In the genomic region with DNA sequence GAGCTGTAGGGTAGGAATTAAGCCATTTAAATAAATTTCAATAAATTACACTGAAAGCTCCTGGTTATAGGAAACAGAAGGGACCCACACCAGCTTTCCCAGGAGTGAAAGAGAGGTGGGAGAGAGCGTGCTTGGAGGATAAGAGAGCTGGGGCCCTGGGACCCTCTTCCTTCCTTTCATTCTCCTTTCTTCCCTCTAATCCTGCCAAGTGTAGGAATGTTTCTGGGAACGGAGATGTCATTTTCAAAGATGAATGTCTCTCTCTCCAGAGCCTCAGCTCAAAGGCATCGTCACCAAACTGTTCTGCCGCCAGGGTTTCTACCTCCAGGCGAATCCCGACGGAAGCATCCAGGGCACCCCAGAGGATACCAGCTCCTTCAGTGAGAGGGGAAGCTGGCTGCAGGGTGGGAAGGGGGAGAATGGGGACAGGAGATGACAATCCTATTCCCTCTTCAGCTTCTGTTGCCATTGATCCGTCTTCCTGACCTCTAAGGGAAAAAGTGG, we compare ENCODE assay signal across 11 cellular contexts. TPM values are rescaled to one million over a fixed set of nuclear protein-coding genes. Genes with fewer than 3 reads are reported as not detected.
DNase-seq lines count a peak whose midpoint lies in the region; ATAC-seq lines count a peak whose summit lies in the region.
"Had no signal": no experiment of that assay in that cellular context is flagged by ENCODE, and none has a peak within 500 bp of the region (broad histone marks: within the 10 kb centered on the region; RNA-seq: fewer than 3 reads in every experiment).

No MANE protein-coding gene starts in this region.

- H3K9me3 ChIP-seq in trophoblast cell (ENCODE audit: insufficient read depth, low read depth, low read length): peaks cover 2% of the 10 kb centered on the region
- H3K9me3 ChIP-seq: sigmoid colon, upper lobe of left lung had no signal

- H3K79me1 ChIP-seq in trophoblast cell (ENCODE audit: low read length): peaks cover 14% of the 10 kb centered on the region

- no peak overlapping the region for H3K9ac ChIP-seq in trophoblast cell (ENCODE audit: low read length)

- H2AFZ ChIP-seq in trophoblast cell (ENCODE audit: insufficient read depth, low read length, poor library complexity): no peak overlapping the region

- H3K27me3 ChIP-seq in trophoblast cell (ENCODE audit: insufficient read depth, low read length): peaks cover 18% of the 10 kb centered on the region

- H4K12ac ChIP-seq in trophoblast cell (ENCODE audit: low read depth, low read length): no peak overlapping the region

- no peak overlapping the region for H3K4me3 ChIP-seq in trophoblast cell (ENCODE audit: low read depth, low read length)

- no peak overlapping the region for H2BK120ac ChIP-seq in trophoblast cell (ENCODE audit: insufficient read depth, low read length, poor library complexity)

- no peaks in the 10 kb centered on the region for H3K36me3 ChIP-seq in trophoblast cell (ENCODE audit: control insufficient read depth in 1 of 2, insufficient read depth in 2 of 2, low read length in 2 of 2)
- H3K36me3 ChIP-seq: sigmoid colon, upper lobe of left lung had no signal

- no peak overlapping the region for H4K91ac ChIP-seq in trophoblast cell (ENCODE audit: low read depth, low read length)

- H3K27ac ChIP-seq in trophoblast cell (ENCODE audit: low read depth, low read length): no peak overlapping the region
- H3K27ac ChIP-seq: 22Rv1, sigmoid colon, upper lobe of left lung had no signal

- H2BK5ac ChIP-seq in trophoblast cell (ENCODE audit: low read depth, low read length, poor library complexity): no peak overlapping the region

- no CpG with 5 or more reads among the region's 8 CpGs for WGBS in trophoblast cell (ENCODE audit: extremely low coverage, insufficient coverage, insufficient read length)

- H2AK5ac ChIP-seq in trophoblast cell (ENCODE audit: low read length): no peak overlapping the region

- H3K79me2 ChIP-seq in trophoblast cell (ENCODE audit: control insufficient read depth, insufficient read depth, low read length, poor library complexity): peaks cover 2% of the 10 kb centered on the region

- peaks cover 23 to 37% of the 10 kb centered on the region in 2 experiments for H3K4me1 ChIP-seq in trophoblast cell (ENCODE audit: control insufficient read depth in 1 of 2, insufficient read depth in 2 of 2, low read length in 2 of 2)

- ATAC-seq in GM18519 (IDR thresholded peaks at IDR 0.05; ENCODE audit: low FRiP score, unreplicated experiment) (no peak), GM21717 (IDR thresholded peaks at IDR 0.05; ENCODE audit: unreplicated experiment) (no peak)

- H4K8ac ChIP-seq in trophoblast cell (ENCODE audit: low read depth, low read length): no peak overlapping the region

- no peak overlapping the region for H3K23ac ChIP-seq in trophoblast cell (ENCODE audit: low read length)

- H3K4me2 ChIP-seq in trophoblast cell (ENCODE audit: low read length): peak overlapping the region; percentile 70

- no peak overlapping the region for H3K4ac ChIP-seq in trophoblast cell (ENCODE audit: low read depth, low read length)

- no peak overlapping the region for H2BK12ac ChIP-seq in trophoblast cell (ENCODE audit: low read length)

- DNase-seq in DMS 273 (lab: John Stamatoyannopoulos, UW; ENCODE audit: unreplicated experiment) (peak; percentile 47), DMS 273 treated with DMSO at 0.1 percent for 48 hours (lab: John Stamatoyannopoulos, UW) (no peak), astrocyte of the hippocampus (ENCODE audit: low read depth, low spot score) (peak; percentile 39), trophoblast cell (no peak)
- DNase-seq: NCI-H1092, sigmoid colon had no signal

- H3K14ac ChIP-seq in trophoblast cell (ENCODE audit: low read length): no peak overlapping the region

- no peak overlapping the region for H3K18ac ChIP-seq in trophoblast cell (ENCODE audit: low read length)

RNA-seq across cellular contexts. Expression of gene FGF11, which starts 1.9 kb away (rescaled TPM):
- 6.4 and 6.9 TPM in 2 replicates for polyA plus RNA-seq in trophoblast cell (2013)

RNA-seq across cellular contexts. Expression of gene CHRNB1, which starts 3.6 kb away (rescaled TPM):
- polyA plus RNA-seq in trophoblast cell (2013): 12.8 and 13.9 TPM in 2 replicates

RNA-seq across cellular contexts. Expression of gene TMEM102, which starts 6.0 kb away (rescaled TPM):
- polyA plus RNA-seq in trophoblast cell (2013): 7.9 and 8.7 TPM in 2 replicates

RNA-seq across cellular contexts. Expression of gene SPEM3, which starts 12.6 kb away (rescaled TPM):
- not detected in 2 replicates for polyA plus RNA-seq in trophoblast cell (2013)
- polyA plus RNA-seq: mammary epithelial cell, sigmoid colon had no signal

RNA-seq across cellular contexts. Expression of gene SPEM2, which starts 15.8 kb away (rescaled TPM):
- polyA plus RNA-seq in trophoblast cell (2013): 0.03 TPM in 1 of 2 replicates, not detected in the other
- polyA plus RNA-seq: mammary epithelial cell, sigmoid colon had no signal

Comparison
In these comparisons a context has a peak if more than half of its experiments do, and no peak if none do; other contexts are left out.
1. DNase-seq: peak in DMS 273 (single experiment) and astrocyte of the hippocampus (single experiment); none in DMS 273 treated with DMSO at 0.1 percent for 48 hours (single experiment) and trophoblast cell (0 of 2).